10 cellular contexts compared by ENCODE assay signal in the genomic region with DNA sequence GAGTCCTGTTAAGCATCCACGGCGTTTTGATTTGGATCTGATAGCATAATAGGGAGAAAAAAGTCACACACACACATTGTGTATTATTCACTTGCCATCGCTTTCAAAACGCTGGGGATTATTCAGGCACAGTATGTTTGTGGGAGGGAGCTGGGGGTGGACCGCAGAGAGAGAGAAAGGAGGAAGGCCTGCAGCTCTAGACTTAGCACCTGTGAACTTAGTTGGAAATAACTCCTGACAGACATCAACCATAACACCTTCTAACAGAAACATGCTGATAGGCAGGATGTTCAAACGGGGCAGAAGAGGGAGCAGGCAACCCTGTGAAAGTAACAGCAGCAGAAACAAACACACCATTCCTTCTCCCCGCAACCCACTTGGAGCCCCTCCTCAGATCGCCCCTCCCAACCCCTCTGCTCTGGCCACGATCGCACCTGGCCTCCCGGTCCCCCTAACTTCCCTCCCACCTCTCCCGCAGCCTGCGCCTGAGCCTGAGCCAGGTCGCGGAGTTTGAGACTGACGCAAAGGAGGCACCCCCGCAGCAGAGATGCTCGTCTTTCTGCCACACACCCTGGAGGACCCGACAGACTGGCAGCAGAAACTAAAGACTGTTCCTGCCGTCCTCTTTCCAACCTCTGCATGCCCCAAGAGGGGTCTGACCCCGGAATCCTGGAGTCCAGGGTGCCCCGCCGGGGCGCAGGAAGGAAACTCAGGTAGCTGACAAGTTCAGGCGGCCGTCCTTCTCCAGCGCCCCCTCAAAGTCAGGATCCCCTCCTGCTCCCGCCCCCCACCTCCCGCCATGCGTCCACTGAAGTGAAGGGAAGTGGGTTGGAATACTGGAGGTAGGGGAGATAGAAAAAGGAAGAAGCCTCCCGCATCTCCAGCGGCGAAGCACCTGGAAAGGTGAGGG. TPM values are rescaled to one million over a fixed set of nuclear protein-coding genes. Genes with fewer than 3 reads are reported as not detected.
DNase-seq lines count a peak whose midpoint lies in the region; ATAC-seq and TF ChIP-seq lines count a peak whose summit lies in the region.
"Had no signal": no experiment of that assay in that cellular context is flagged by ENCODE, and none has a peak within 500 bp of the region (broad histone marks: within the 10 kb centered on the region; RNA-seq: fewer than 3 reads in every experiment).

No MANE protein-coding gene starts in this region.

- H3K27me3 Mint-ChIP-seq in osteocyte (ENCODE audit: unreplicated experiment) = peaks cover 74% of the 10 kb centered on the region
- H3K27me3 Mint-ChIP-seq in activated CD4-positive, alpha-beta T cell treated with anti-CD3 and anti-CD28 coated beads, Interleukin-2, amount 10 ng/mL, durations not matched to agents 24 days and 14 days = peaks cover 17% of the 10 kb centered on the region

- no peak overlapping the region for H3K27ac Mint-ChIP-seq in osteocyte (ENCODE audit: unreplicated experiment)
- H3K27ac Mint-ChIP-seq in activated CD4-positive, alpha-beta T cell treated with anti-CD3 and anti-CD28 coated beads, Interleukin-2, amount 10 ng/mL, durations not matched to agents 24 days and 14 days = no peak overlapping the region

- DNase-seq in COR-L47 (lab: John Stamatoyannopoulos, UW) (peak; percentile 54), NCI-H748 (lab: John Stamatoyannopoulos, UW; ENCODE audit: unreplicated experiment) (peak; percentile 80), Right ventricle myocardium superior (no peak), osteocyte (ENCODE audit: extremely low spot score, unreplicated experiment) (no peak)
- no peak for DNase-seq in activated CD4-positive, alpha-beta T cell treated with anti-CD3 and anti-CD28 coated beads, Interleukin-2, amount 10 ng/mL, durations not matched to agents 24 days and 14 days
- DNase-seq: activated CD4-positive, alpha-beta T cell treated with anti-CD3 and anti-CD28 coated beads for 48 hours; midbrain had no signal

- intact Hi-C loops in Right ventricle myocardium superior (cut with DNase I) = no loop called here
- intact Hi-C loops in activated CD4-positive, alpha-beta T cell treated with anti-CD3 and anti-CD28 coated beads, Interleukin-2, amount 10 ng/mL, durations not matched to agents 24 days and 14 days (cut with micrococcal nuclease) = no loop called here

- no peaks in the 10 kb centered on the region for H3K9me3 Mint-ChIP-seq in osteocyte (ENCODE audit: unreplicated experiment)
- no peaks in the 10 kb centered on the region for H3K9me3 Mint-ChIP-seq in activated CD4-positive, alpha-beta T cell treated with anti-CD3 and anti-CD28 coated beads, Interleukin-2, amount 10 ng/mL, durations not matched to agents 24 days and 14 days

- ATAC-seq in Right ventricle myocardium superior (ENCODE audit: poor library complexity) = peak; percentile 60
- ATAC-seq in HG03196 (IDR thresholded peaks at IDR 0.05; ENCODE audit: unreplicated experiment) = no peak
- ATAC-seq in HG03520 (IDR thresholded peaks at IDR 0.05; ENCODE audit: unreplicated experiment) = no peak
- no peak for ATAC-seq in GM18907 (IDR thresholded peaks at IDR 0.05; ENCODE audit: unreplicated experiment)

- TF ChIP-seq CTCF in osteocyte (IDR thresholded peaks at IDR 0.05) = no peak

- H3K36me3 Mint-ChIP-seq in osteocyte (ENCODE audit: unreplicated experiment) = peaks cover 3% of the 10 kb centered on the region
- no peaks in the 10 kb centered on the region for H3K36me3 Mint-ChIP-seq in activated CD4-positive, alpha-beta T cell treated with anti-CD3 and anti-CD28 coated beads, Interleukin-2, amount 10 ng/mL, durations not matched to agents 24 days and 14 days (ENCODE audit: low read depth)

- peak overlapping the region; percentile 56 for H3K4me3 Mint-ChIP-seq in osteocyte (ENCODE audit: unreplicated experiment)
- no peak overlapping the region for H3K4me3 Mint-ChIP-seq in activated CD4-positive, alpha-beta T cell treated with anti-CD3 and anti-CD28 coated beads, Interleukin-2, amount 10 ng/mL, durations not matched to agents 24 days and 14 days

- H3K4me1 Mint-ChIP-seq in osteocyte (ENCODE audit: unreplicated experiment) = peaks cover 12% of the 10 kb centered on the region
- no peaks in the 10 kb centered on the region for H3K4me1 Mint-ChIP-seq in activated CD4-positive, alpha-beta T cell treated with anti-CD3 and anti-CD28 coated beads, Interleukin-2, amount 10 ng/mL, durations not matched to agents 24 days and 14 days

RNA-seq across cellular contexts. Expression of a gene that starts 0.7 kb away (rescaled TPM):
- total RNA-seq in Right ventricle myocardium superior = 8.7 TPM
- total RNA-seq in osteocyte = 0.18 and 0.32 TPM in 2 replicates
- total RNA-seq in activated CD4-positive, alpha-beta T cell treated with anti-CD3 and anti-CD28 coated beads, Interleukin-2, amount 10 ng/mL, durations not matched to agents 24 days and 14 days = not detected in 2 replicates

Comparison
In these comparisons a context has a peak if more than half of its experiments do, and no peak if none do; other contexts are left out.
1. DNase-seq: peak in COR-L47 (single experiment) and NCI-H748 (single experiment); none in Right ventricle myocardium superior (single experiment), osteocyte (single experiment) and activated CD4-positive, alpha-beta T cell treated with anti-CD3 and anti-CD28 coated beads, Interleukin-2, amount 10 ng/mL, durations not matched to agents 24 days and 14 days (single experiment).